In genomic region chr4:149932188-149932587, GRCh38 we compare ENCODE assay signal across 15 cellular contexts.
A peak's percentile ranks its signal among the peaks of the same experiment; 100 is the strongest.
DNase-seq lines count a peak whose midpoint lies in the region.
"Had no signal": no experiment of that assay in that cellular context is flagged by ENCODE, and none has a peak within 500 bp of the region (broad histone marks: within the 10 kb centered on the region; RNA-seq: fewer than 3 reads in every experiment).

No MANE protein-coding gene starts in this region.

- no peak overlapping the region for H3K4me3 Mint-ChIP-seq in activated T-cell treated with anti-CD3 and anti-CD28 coated beads, Interleukin-2, amount 50 U/mL, for 24 hours
- H3K4me3 Mint-ChIP-seq: CD14-positive monocyte; CD4-positive, alpha-beta memory T cell had no signal

- DNase-seq in SIG-M5 treated with dmso at 0.1 percent for 504 hours (lab: John Stamatoyannopoulos, UW; ENCODE audit: unreplicated experiment), result peak; percentile 32
- DNase-seq in SIG-M5 (lab: John Stamatoyannopoulos, UW), result no peak
- DNase-seq in MV-4-11 (lab: John Stamatoyannopoulos, UW), result peak; percentile 94
- DNase-seq in RPMI8226, result peak; percentile 18
- peak; percentile 34 for DNase-seq in foreskin melanocyte
- DNase-seq in activated T-cell treated with anti-CD3 and anti-CD28 coated beads, Interleukin-2, amount 50 U/mL, for 24 hours, result no peak
- no peak for DNase-seq in NCI-H446 (lab: John Stamatoyannopoulos, UW)
- no peak for DNase-seq in mesenteric fat pad (ENCODE audit: low spot score)
- DNase-seq: 8988T; CD4-positive, alpha-beta memory T cell; DMS153; DMS79; GDM1; GOT3 had no signal

- H3K36me3 Mint-ChIP-seq in activated T-cell treated with anti-CD3 and anti-CD28 coated beads, Interleukin-2, amount 50 U/mL, for 24 hours (ENCODE audit: low read depth), result no peaks in the 10 kb centered on the region
- H3K36me3 Mint-ChIP-seq: CD14-positive monocyte; CD4-positive, alpha-beta memory T cell had no signal

- H3K27me3 Mint-ChIP-seq in activated T-cell treated with anti-CD3 and anti-CD28 coated beads, Interleukin-2, amount 50 U/mL, for 24 hours, result no peaks in the 10 kb centered on the region

- no peaks in the 10 kb centered on the region for H3K4me1 Mint-ChIP-seq in activated T-cell treated with anti-CD3 and anti-CD28 coated beads, Interleukin-2, amount 50 U/mL, for 24 hours (ENCODE audit: low read depth)
- H3K4me1 Mint-ChIP-seq: CD14-positive monocyte; CD4-positive, alpha-beta memory T cell had no signal

- no peaks in the 10 kb centered on the region for H3K9me3 Mint-ChIP-seq in activated T-cell treated with anti-CD3 and anti-CD28 coated beads, Interleukin-2, amount 50 U/mL, for 24 hours

- no peak overlapping the region for H3K27ac Mint-ChIP-seq in activated T-cell treated with anti-CD3 and anti-CD28 coated beads, Interleukin-2, amount 50 U/mL, for 24 hours
- H3K27ac Mint-ChIP-seq: CD14-positive monocyte; CD4-positive, alpha-beta memory T cell had no signal

Comparison
In these comparisons a context has a peak if more than half of its experiments do, and no peak if none do; other contexts are left out.
1. DNase-seq: peak in SIG-M5 treated with dmso at 0.1 percent for 504 hours (single experiment), MV-4-11 (single experiment), RPMI8226 (single experiment) and foreskin melanocyte (single experiment); none in SIG-M5 (single experiment), activated T-cell treated with anti-CD3 and anti-CD28 coated beads, Interleukin-2, amount 50 U/mL, for 24 hours (single experiment), NCI-H446 (0 of 2) and mesenteric fat pad (single experiment).